Comparison of ENCODE assay signal across 8 cellular contexts in the genomic region with DNA sequence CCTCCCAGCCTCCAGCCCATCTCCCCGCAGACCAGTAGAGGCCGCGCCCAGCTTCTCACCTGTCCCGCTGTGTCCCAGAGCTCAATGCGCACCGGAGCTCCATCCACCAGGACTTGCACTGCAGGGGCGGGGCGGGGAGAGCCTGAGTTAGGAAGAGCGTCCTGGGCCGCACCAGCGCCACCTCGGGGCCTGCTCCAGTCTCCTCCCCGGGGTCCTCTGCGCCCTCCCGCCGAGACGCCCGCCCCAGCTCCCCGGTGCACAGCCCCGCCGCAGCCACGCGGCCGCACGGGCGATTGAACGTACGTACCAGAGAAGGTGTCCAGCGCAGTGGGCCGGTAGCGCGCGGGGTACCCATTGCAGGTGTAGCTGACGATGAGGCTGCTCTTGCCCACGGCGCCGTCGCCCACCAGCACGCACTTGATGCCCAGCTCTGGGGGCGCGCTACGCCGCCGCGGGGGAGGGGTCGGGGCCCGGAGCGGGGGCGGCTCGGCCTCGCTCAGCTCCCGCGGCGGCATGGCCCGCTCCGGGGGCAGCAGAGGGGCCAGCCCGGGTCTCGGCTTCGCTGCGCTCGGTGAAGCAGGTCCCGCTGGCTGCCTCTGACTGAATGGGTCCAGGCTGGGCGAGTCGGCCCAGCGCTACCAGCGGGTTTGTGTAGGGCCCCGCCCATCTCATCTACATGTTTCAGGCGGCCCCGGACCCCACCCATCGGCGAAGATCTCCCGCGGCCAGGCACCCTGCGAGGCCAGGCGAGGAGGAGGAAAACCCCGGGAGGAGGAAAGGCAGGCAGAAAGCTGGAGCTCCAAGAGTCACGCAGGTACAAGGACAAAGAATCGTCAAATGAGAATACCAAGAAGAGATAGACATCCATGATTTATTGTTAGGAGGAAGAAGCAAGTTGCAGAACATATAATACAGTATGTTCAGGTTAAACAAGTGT. TPM values are rescaled to one million over a fixed set of nuclear protein-coding genes. Genes with fewer than 3 reads are reported as not detected.
DNase-seq lines count a peak whose midpoint lies in the region; ATAC-seq, FAIRE-seq and TF ChIP-seq lines count a peak whose summit lies in the region.

A gene with protein sequence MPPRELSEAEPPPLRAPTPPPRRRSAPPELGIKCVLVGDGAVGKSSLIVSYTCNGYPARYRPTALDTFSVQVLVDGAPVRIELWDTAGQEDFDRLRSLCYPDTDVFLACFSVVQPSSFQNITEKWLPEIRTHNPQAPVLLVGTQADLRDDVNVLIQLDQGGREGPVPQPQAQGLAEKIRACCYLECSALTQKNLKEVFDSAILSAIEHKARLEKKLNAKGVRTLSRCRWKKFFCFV (minus strand): TSS at position 610 of the 937 bp plus-strand sequence. CDS start 95 bp downstream, at position 515.

- H3K9me3 ChIP-seq in ascending aorta (no peaks in the 10 kb centered on the region), iPS-15b (ENCODE audit: control insufficient read depth, insufficient read depth, low read length) (no peaks in the 10 kb centered on the region), small intestine (ENCODE audit: control insufficient read depth, low read depth) (no peaks in the 10 kb centered on the region)

- H3K36me3 ChIP-seq in ascending aorta (no peaks in the 10 kb centered on the region), iPS-15b (ENCODE audit: control insufficient read depth, insufficient read depth, low read length) (no peaks in the 10 kb centered on the region), small intestine (ENCODE audit: control insufficient read depth in 2 of 2, insufficient read depth in 2 of 2, low read length in 2 of 2) (no peaks in the 10 kb centered on the region)

- H3K9ac ChIP-seq in iPS-15b (ENCODE audit: low read depth, low read length): no peak within 1 kb of the TSS

- DNase-seq in DMS79 (lab: John Stamatoyannopoulos, UW) (peak; percentile 21), LoVo (ENCODE audit: low spot score) (peak; percentile 92), SK-N-DZ (ENCODE audit: low spot score) (peak; percentile 66), ascending aorta (ENCODE audit: low spot score in 2 of 2) (peak in 1 of 2 donors; percentile 71), small intestine (peak; percentile 71)

- H3K27me3 ChIP-seq in ascending aorta (no peaks in the 10 kb centered on the region), iPS-15b (ENCODE audit: control insufficient read depth, insufficient read depth, low read length) (no peaks in the 10 kb centered on the region), small intestine (ENCODE audit: control insufficient read depth in 2 of 2, insufficient read depth in 2 of 2, low read length in 2 of 2) (peaks cover 0 to 3% of the 10 kb centered on the region in 2 donors)

- ATAC-seq in GM21576 (IDR thresholded peaks at IDR 0.05; ENCODE audit: unreplicated experiment) (peak; percentile 58), GM18858 (IDR thresholded peaks at IDR 0.05; ENCODE audit: unreplicated experiment) (no peak)

- intact Hi-C loops in ascending aorta (cut with DNase I): no loop called here

- H3K27ac ChIP-seq in ascending aorta (no peak within 1 kb of the TSS), small intestine (ENCODE audit: low read depth in 1 of 2, low read length in 1 of 2) (no peak within 1 kb of the TSS)

- 0 to 2% (median 1%) methylated on average over 58 to 78 of the region's 78 CpGs for WGBS in small intestine, 3 donors

- TF ChIP-seq CTCF in ascending aorta (IDR thresholded peaks at IDR 0.05): peak in 2 of 3 experiments; percentile 8 to 30

- FAIRE-seq in small intestine (lab: Jason Lieb, UNC): no peak

- H3K4me3 ChIP-seq in ascending aorta (peak within 1 kb of the TSS; percentile 58 to 73), iPS-15b (ENCODE audit: low read depth, low read length) (peak within 1 kb of the TSS; percentile 67), small intestine (ENCODE audit: low read depth in 1 of 2, low read length in 2 of 2) (peak within 1 kb of the TSS; percentile 27 to 55)

- H3K4me1 ChIP-seq in ascending aorta (peaks cover 0 to 2% of the 10 kb centered on the region in 2 donors), iPS-15b (ENCODE audit: control insufficient read depth, insufficient read depth, low read length) (peaks cover 23% of the 10 kb centered on the region), small intestine (ENCODE audit: control insufficient read depth in 2 of 2, insufficient read depth in 1 of 2, low read depth in 1 of 2, low read length in 1 of 2) (peaks cover 0 to 5% of the 10 kb centered on the region in 2 donors)

RNA-seq across cellular contexts. Expression of the gene that starts here (rescaled TPM):
- 0.29 and 1.1 TPM in 2 replicates for polyA plus RNA-seq in SK-N-DZ (2014; cell fraction: cytosol; rRNA removed)
- 0.10 and 0.52 TPM in 2 replicates for polyA plus RNA-seq in SK-N-DZ (2014; cell fraction: nucleus; rRNA removed)
- not detected for total RNA-seq in ascending aorta
- polyA plus RNA-seq in small intestine: 1 to 10 TPM in 2 of 3 donors, under 1 TPM in 1; 0.67 to 1.9 (median 1.8) TPM
